ENCODE assay signal across 5 cellular contexts in genomic region chr1:5876251-5876650, GRCh38.
"Had no signal": no experiment of that assay in that cellular context is flagged by ENCODE, and none has a peak within 500 bp of the region (broad histone marks: within the 10 kb centered on the region; RNA-seq: fewer than 3 reads in every experiment).

No MANE protein-coding gene starts in this region.

- H3K4me3 ChIP-seq: K562 had no signal

- H3K27ac ChIP-seq: HL-60 had no signal

- ATAC-seq: HepG2, K562 had no signal

- DNase-seq: KBM-7 had no signal

- FAIRE-seq: HepG2, HTR-8/SVneo, K562 had no signal
